ENCODE assay signal across 8 cellular contexts in genomic region chr2:161245237-161245505, GRCh38.
A peak's percentile ranks its signal among the peaks of the same experiment; 100 is the strongest.
DNase-seq lines count a peak whose midpoint lies in the region; ATAC-seq and TF ChIP-seq lines count a peak whose summit lies in the region.

No MANE protein-coding gene starts in this region.

- peak overlapping the region; percentile 97 for H3K27ac Mint-ChIP-seq in activated T-cell treated with anti-CD3 and anti-CD28 coated beads, Interleukin-2, amount 50 U/mL, for 24 hours
- peak overlapping the region; percentile 94 for H3K27ac Mint-ChIP-seq in activated T-helper 17 cell treated with anti-CD3 and anti-CD28 coated beads, Interleukin-2, amount 50 U/mL, for 72 hours

- H3K9me3 ChIP-seq in thoracic aorta = no peaks in the 10 kb centered on the region

- H3K4me1 ChIP-seq in thoracic aorta (ENCODE audit: control insufficient read depth in 1 of 2, low read depth in 2 of 2) = no peaks in the 10 kb centered on the region

- H3K9me3 Mint-ChIP-seq in activated T-cell treated with anti-CD3 and anti-CD28 coated beads, Interleukin-2, amount 50 U/mL, for 24 hours = no peaks in the 10 kb centered on the region
- H3K9me3 Mint-ChIP-seq in activated T-helper 17 cell treated with anti-CD3 and anti-CD28 coated beads, Interleukin-2, amount 50 U/mL, for 72 hours = no peaks in the 10 kb centered on the region

- peaks cover 24% of the 10 kb centered on the region for H3K36me3 Mint-ChIP-seq in activated T-cell treated with anti-CD3 and anti-CD28 coated beads, Interleukin-2, amount 50 U/mL, for 24 hours (ENCODE audit: low read depth)
- peaks cover 9% of the 10 kb centered on the region for H3K36me3 Mint-ChIP-seq in activated T-helper 17 cell treated with anti-CD3 and anti-CD28 coated beads, Interleukin-2, amount 50 U/mL, for 72 hours (ENCODE audit: low read depth)

- no peak for DNase-seq in activated T-cell treated with anti-CD3 and anti-CD28 coated beads, Interleukin-2, amount 50 U/mL, for 24 hours
- DNase-seq in activated T-cell treated with anti-CD3 and anti-CD28 coated beads for 4 hours (no peak), kidney epithelial cell (ENCODE audit: low read depth) (no peak), thoracic aorta (ENCODE audit: low spot score) (no peak)

- H3K27ac ChIP-seq in thoracic aorta = no peak overlapping the region

- no peaks in the 10 kb centered on the region for H3K27me3 ChIP-seq in kidney epithelial cell (ENCODE audit: control insufficient read depth, insufficient read depth, low read length)
- no peaks in the 10 kb centered on the region for H3K27me3 ChIP-seq in thoracic aorta (replicated peaks; ENCODE audit: insufficient read depth)

- TF ChIP-seq CTCF in kidney epithelial cell (IDR thresholded peaks at IDR 0.05; ENCODE audit: insufficient read depth, low read length, poor library complexity, severe bottlenecking) = no peak
- TF ChIP-seq CTCF in thoracic aorta (IDR thresholded peaks at IDR 0.05) = no peak

- ATAC-seq in activated T-helper 17 cell treated with anti-CD3 and anti-CD28 coated beads, Interleukin-2, amount 50 U/mL, for 72 hours (replicated peaks) = no peak
- ATAC-seq in thoracic aorta (ENCODE audit: insufficient number of reproducible peaks, low FRiP score, low read depth) (no peak), HG03095 (IDR thresholded peaks at IDR 0.05; ENCODE audit: unreplicated experiment) (no peak), GM21825 (IDR thresholded peaks at IDR 0.05; ENCODE audit: unreplicated experiment) (no peak), GM21528 (IDR thresholded peaks at IDR 0.05; ENCODE audit: low FRiP score, unreplicated experiment) (no peak)

- peak overlapping the region; percentile 89 for H3K4me3 Mint-ChIP-seq in activated T-cell treated with anti-CD3 and anti-CD28 coated beads, Interleukin-2, amount 50 U/mL, for 24 hours
- peak overlapping the region; percentile 89 for H3K4me3 Mint-ChIP-seq in activated T-helper 17 cell treated with anti-CD3 and anti-CD28 coated beads, Interleukin-2, amount 50 U/mL, for 72 hours

- H3K27me3 Mint-ChIP-seq in activated T-cell treated with anti-CD3 and anti-CD28 coated beads, Interleukin-2, amount 50 U/mL, for 24 hours = no peaks in the 10 kb centered on the region
- H3K27me3 Mint-ChIP-seq in activated T-helper 17 cell treated with anti-CD3 and anti-CD28 coated beads, Interleukin-2, amount 50 U/mL, for 72 hours = no peaks in the 10 kb centered on the region

- no peaks in the 10 kb centered on the region for H3K36me3 ChIP-seq in kidney epithelial cell (ENCODE audit: control insufficient read depth, insufficient read depth, low read length)
- H3K36me3 ChIP-seq in thoracic aorta = no peaks in the 10 kb centered on the region

- H3K4me1 Mint-ChIP-seq in activated T-cell treated with anti-CD3 and anti-CD28 coated beads, Interleukin-2, amount 50 U/mL, for 24 hours (ENCODE audit: low read depth) = peaks cover 62% of the 10 kb centered on the region
- peaks cover 22% of the 10 kb centered on the region for H3K4me1 Mint-ChIP-seq in activated T-helper 17 cell treated with anti-CD3 and anti-CD28 coated beads, Interleukin-2, amount 50 U/mL, for 72 hours

- H3K4me3 ChIP-seq in kidney epithelial cell (ENCODE audit: low read depth, low read length) (peak overlapping the region; percentile 28), thoracic aorta (peak overlapping the region; percentile 57)
